20 cellular contexts compared by ENCODE assay signal in genomic region chr11:90197377-90197776, GRCh38.
"Had no signal": no experiment of that assay in that cellular context is flagged by ENCODE, and none has a peak within 500 bp of the region (broad histone marks: within the 10 kb centered on the region; RNA-seq: fewer than 3 reads in every experiment).

No MANE protein-coding gene starts in this region.

- H3K36me3 ChIP-seq: colonic mucosa, ovary had no signal

- H3K27me3 Mint-ChIP-seq: activated CD4-positive, alpha-beta T cell treated with anti-CD3 and anti-CD28 coated beads for 36 hours; brain had no signal

- H3K4me1 Mint-ChIP-seq: brain, natural killer cell had no signal

- H3K9me3 Mint-ChIP-seq: activated naive CD4-positive, alpha-beta T cell treated with anti-CD3 and anti-CD28 coated beads, Interleukin-2, amount 50 U/mL, for 72 hours; brain; endodermal cell; natural killer cell had no signal

- H3K4me3 ChIP-seq: colonic mucosa, gastroesophageal sphincter, heart left ventricle, ovary, psoas muscle, thoracic aorta had no signal

- H3K27me3 ChIP-seq: colonic mucosa, gastroesophageal sphincter, heart left ventricle, ovary had no signal

- DNase-seq: activated CD4-positive, alpha-beta T cell treated with anti-CD3 and anti-CD28 coated beads for 36 hours; activated CD4-positive, alpha-beta T cell treated with anti-CD3 and anti-CD28 coated beads, Interleukin-2, amount 50 U/mL, for 48 hours; activated gamma-delta T cell; anterior cingulate cortex; caudate nucleus; colonic mucosa; endodermal cell; heart left ventricle; natural killer cell; ovary; psoas muscle; right cardiac atrium; stimulated activated CD4-positive, alpha-beta T cell treated with anti-CD3 and anti-CD28 coated beads, Interleukin-2, amount 100 ng/mL, for 48 hours; T-helper 2 cell; WERI-Rb-1 had no signal

- H3K27ac Mint-ChIP-seq: activated CD4-positive, alpha-beta T cell treated with anti-CD3 and anti-CD28 coated beads for 36 hours; endodermal cell had no signal

- H3K4me3 Mint-ChIP-seq: activated CD4-positive, alpha-beta T cell treated with anti-CD3 and anti-CD28 coated beads for 36 hours; brain; endodermal cell; natural killer cell had no signal

- H3K9me3 ChIP-seq: colonic mucosa, gastroesophageal sphincter, heart left ventricle, ovary, psoas muscle, thoracic aorta had no signal

- ATAC-seq: activated CD4-positive, alpha-beta T cell treated with anti-CD3 and anti-CD28 coated beads for 36 hours; activated naive CD4-positive, alpha-beta T cell treated with anti-CD3 and anti-CD28 coated beads, Interleukin-2, amount 50 U/mL, for 72 hours; gastroesophageal sphincter; heart left ventricle; natural killer cell; psoas muscle; right cardiac atrium had no signal

- H3K27ac ChIP-seq: colonic mucosa, epithelial cell of prostate, gastroesophageal sphincter, heart left ventricle, ovary, psoas muscle, thoracic aorta, WERI-Rb-1 had no signal

- H3K4me1 ChIP-seq: colonic mucosa, gastroesophageal sphincter, heart left ventricle, psoas muscle had no signal
